In the genomic region with DNA sequence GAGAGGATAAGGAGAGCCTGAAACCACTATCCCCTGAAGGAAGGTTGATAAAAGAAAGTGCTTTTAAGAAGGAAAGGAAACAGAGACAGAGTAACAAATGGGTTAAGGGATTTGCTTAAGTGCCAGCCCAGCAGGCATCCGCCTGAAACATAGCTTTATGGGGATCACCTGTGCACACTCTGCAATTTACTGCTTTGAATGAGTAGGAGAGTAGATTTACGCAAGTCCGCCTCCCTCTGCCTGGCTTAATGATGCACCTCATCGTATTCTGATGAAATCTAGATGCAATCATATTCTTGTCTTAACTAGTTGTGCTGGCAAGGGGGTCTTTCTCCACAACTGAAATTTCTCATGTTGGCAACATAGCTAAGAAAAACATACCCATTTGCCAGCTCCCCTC, we compare ENCODE assay signal across 27 cellular contexts.
DNase-seq lines count a peak whose midpoint lies in the region; ATAC-seq, FAIRE-seq and TF ChIP-seq lines count a peak whose summit lies in the region.
"Had no signal": no experiment of that assay in that cellular context is flagged by ENCODE, and none has a peak within 500 bp of the region (broad histone marks: within the 10 kb centered on the region; RNA-seq: fewer than 3 reads in every experiment).

No MANE protein-coding gene starts in this region.

- no peak for TF ChIP-seq EP300 in H1 (IDR thresholded peaks at IDR 0.05; ENCODE audit: borderline replicate concordance in 1 of 2, low read depth in 2 of 2, low read length in 2 of 2)

- 0 out of 2 replicates have a peak overlapping the region, but pooled peaks have one; percentile 34 for H2BK20ac ChIP-seq in H1 (ENCODE audit: low read length)

- 73% methylated on average over 4 of the region's 4 CpGs; no CpG with 5 or more reads in 1 of the 2 experiments for WGBS in H1 (ENCODE audit: extremely low coverage in 1 of 2, insufficient coverage in 1 of 2, insufficient read length in 1 of 2, insufficient replicate concordance in 2 of 2, low coverage in 1 of 2, low lambda C conversion rate in 2 of 2, missing lambda C conversion rate in 1 of 2), 2 experiments

- H2BK15ac ChIP-seq in H1 (ENCODE audit: low read length) = no peak overlapping the region; the same call in 1 of the 2 replicates

- no peak overlapping the region for H3K23ac ChIP-seq in H1 (ENCODE audit: insufficient read length)

- H3K4ac ChIP-seq in H1 (replicated peaks; ENCODE audit: insufficient read length, low read depth, low read length) = no peak overlapping the region

- H3K27me3 ChIP-seq in HCT116 (ENCODE audit: insufficient read depth, low read length) = no peaks in the 10 kb centered on the region
- no peaks in the 10 kb centered on the region for H3K27me3 ChIP-seq in H1 (replicated peaks in 1 of 4; ENCODE audit: control insufficient read depth in 3 of 4, extremely low read depth in 1 of 4, insufficient read depth in 3 of 4, low read length in 3 of 4)
- H3K27me3 ChIP-seq: body of pancreas, MG63, tibial artery had no signal

- DNase-seq in HCT116 (ENCODE audit: low read depth, low spot score) (no peak), NCI-H128 (lab: John Stamatoyannopoulos, UW; ENCODE audit: unreplicated experiment) (peak; percentile 16), NCI-H526 treated with DMSO at 0.1 percent for 48 hours (lab: John Stamatoyannopoulos, UW) (peak; percentile 40), H1 (ENCODE audit: low read depth in 1 of 2, low spot score in 2 of 2) (no peak), frontal cortex (ENCODE audit: low spot score in 2 of 2) (no peak)
- DNase-seq: activated CD8-positive, alpha-beta T cell treated with anti-CD3 and anti-CD28 coated beads, Interleukin-2, amount 10 ng/mL, durations not matched to agents 7 days and 5 days; activated effector memory CD4-positive, alpha-beta T cell treated with anti-CD3 and anti-CD28 coated beads, Interleukin-2, amount 50 U/mL, for 16 hours; activated T-cell treated with anti-CD3 and anti-CD28 coated beads for 4 hours; body of pancreas; CD4-positive, CD25-positive, alpha-beta regulatory T cell; cerebellar nuclear complex; kidney glomerular epithelial cell; lower lobe of right lung; MG63; NCI-H2171; PC-9; posterior cingulate gyrus; SHP77; stimulated activated CD4-positive, alpha-beta T cell treated with anti-CD3 and anti-CD28 coated beads, Interleukin-15, amount 100 ng/mL, for 24 hours; stimulated activated naive CD8-positive, alpha-beta T cell treated with anti-CD3 and anti-CD28 coated beads, Interleukin-15, amount 100 ng/mL, for 72 hours; tibial artery had no signal

- ATAC-seq in HCT116 (no peak), HG02678 (IDR thresholded peaks at IDR 0.05; ENCODE audit: unreplicated experiment) (no peak), HG02759 (IDR thresholded peaks at IDR 0.05; ENCODE audit: unreplicated experiment) (no peak)
- ATAC-seq: activated CD8-positive, alpha-beta T cell treated with anti-CD3 and anti-CD28 coated beads, Interleukin-2, amount 10 ng/mL, durations not matched to agents 7 days and 5 days; body of pancreas; lower lobe of right lung; sciatic nerve; stimulated activated naive CD8-positive, alpha-beta T cell treated with anti-CD3 and anti-CD28 coated beads, Interleukin-15, amount 100 ng/mL, for 72 hours had no signal

- H3K36me3 ChIP-seq in HCT116 (ENCODE audit: control insufficient read depth in 1 of 2, insufficient read depth in 2 of 2, low read length in 2 of 2) (no peaks in the 10 kb centered on the region), H1 (ENCODE audit: control insufficient read depth in 2 of 4, insufficient read depth in 4 of 4, low read length in 3 of 4) (no peaks in the 10 kb centered on the region)
- H3K36me3 ChIP-seq: lower lobe of right lung, MG63, tibial artery had no signal

- H3K4me3 ChIP-seq in HCT116 (replicated peaks in 1 of 2; ENCODE audit: low read depth in 1 of 2, low read length in 2 of 2) (no peak overlapping the region), H1 (ENCODE audit: extremely low read depth in 1 of 4, insufficient read depth in 2 of 4, low read depth in 3 of 4, low read length in 4 of 4) (no peak overlapping the region)
- H3K4me3 ChIP-seq: body of pancreas, lower lobe of right lung, MG63, PC-9, tibial artery had no signal

- no peak overlapping the region for H3K4me2 ChIP-seq in HCT116 (ENCODE audit: low read length)
- H3K4me2 ChIP-seq in H1 (ENCODE audit: insufficient read depth in 1 of 2, low read depth in 2 of 2, low read length in 2 of 2) = peak overlapping the region in 1 of 2 experiments; percentile 25; a peak in 2 of 4 replicates
- H3K4me2 ChIP-seq: PC-9 had no signal

- TF ChIP-seq RAD21 in HCT116 (IDR thresholded peaks at IDR 0.05; ENCODE audit: low read depth) (no peak), H1 (IDR thresholded peaks at IDR 0.05 in 1 of 2, conservative IDR thresholded peaks at IDR 0.05 in 1 of 2; ENCODE audit: low read depth in 2 of 2, low read length in 2 of 2) (no peak)

- POLR2A ChIA-PET in HCT116 (lab: Charles Lee) = no interaction called here
- POLR2A ChIA-PET in H1 (lab: Charles Lee; ENCODE audit: partially characterized antibody) = interaction anchor here (0.9 to 2.4 kb wide), 4 partner anchors 17 to 102 kb away, joined by 3 to 7 read pairs (median 5); no protein-coding TSS in a partner anchor

- no peaks in the 10 kb centered on the region for H3K79me1 ChIP-seq in H1 (ENCODE audit: low read depth, low read length)

- TF ChIP-seq CTCF in HCT116 (IDR thresholded peaks at IDR 0.05 in 2 of 3, conservative IDR thresholded peaks at IDR 0.05 in 1 of 3; ENCODE audit: borderline replicate concordance in 1 of 3, insufficient read depth in 1 of 3, low read depth in 2 of 3, low read length in 2 of 3) (no peak), H1 (IDR thresholded peaks at IDR 0.05; ENCODE audit: control extremely low read depth in 1 of 3, insufficient read depth in 1 of 3, low read depth in 1 of 3, low read length in 3 of 3) (no peak)

- peaks cover 0 to 3% of the 10 kb centered on the region in 2 experiments; a peak in 1 of 4 replicates for H3K4me1 ChIP-seq in HCT116 (ENCODE audit: control insufficient read depth in 1 of 2, insufficient read depth in 2 of 2, low read length in 2 of 2)
- peaks cover 6 to 20% (median 13%) of the 10 kb centered on the region in 4 experiments for H3K4me1 ChIP-seq in H1 (replicated peaks in 1 of 4; ENCODE audit: control insufficient read depth in 3 of 4, insufficient read depth in 4 of 4, low read length in 3 of 4)
- H3K4me1 ChIP-seq: body of pancreas, lower lobe of right lung had no signal

- intact Hi-C loops in HCT116 (cut with micrococcal nuclease) = no loop called here

- H3K9me2 ChIP-seq in HCT116 (ENCODE audit: insufficient read depth) = no peaks in the 10 kb centered on the region

- no peak overlapping the region for H3K18ac ChIP-seq in H1 (ENCODE audit: extremely low read depth, low read length)

- no peak overlapping the region for H4K91ac ChIP-seq in H1 (replicated peaks; ENCODE audit: insufficient read length, low read length)

- H3K9ac ChIP-seq in HCT116 (ENCODE audit: low read length) (no peak overlapping the region), H1 (replicated peaks in 1 of 4; ENCODE audit: extremely low read depth in 1 of 4, low read depth in 3 of 4, low read length in 3 of 4) (no peak overlapping the region)

- no peak overlapping the region for H2AK5ac ChIP-seq in H1 (ENCODE audit: low read depth, low read length)

- RAD21 ChIA-PET in HCT116 (lab: Charles Lee; ENCODE audit: low non-redundant PET in 1 of 2, low total read pairs in 2 of 2, uncharacterized antibody in 2 of 2, unreplicated experiment in 2 of 2) = no interaction called here

- TF ChIP-seq POLR2A in HCT116 (IDR thresholded peaks at IDR 0.05; ENCODE audit: borderline replicate concordance, extremely low read depth, insufficient read depth, insufficient read length) (no peak), H1 (IDR thresholded peaks at IDR 0.05; ENCODE audit: control extremely low read depth in 1 of 2, low read depth in 2 of 2, low read length in 2 of 2) (no peak)

- no peaks in the 10 kb centered on the region for H3K79me2 ChIP-seq in HCT116 (ENCODE audit: insufficient read depth, low read length)
- no peaks in the 10 kb centered on the region for H3K79me2 ChIP-seq in H1 (ENCODE audit: control insufficient read depth in 1 of 2, insufficient read depth in 2 of 2, low read length in 2 of 2)

- peak overlapping the region; percentile 71 for H2BK12ac ChIP-seq in H1 (ENCODE audit: low read depth, low read length)

- no peak overlapping the region for H2BK5ac ChIP-seq in H1 (ENCODE audit: low read depth, low read length)

- BruUV-seq in HCT116 (replicated peaks; lab: Mats Ljungman, UMichigan) = no TSS peak

- no peaks in the 10 kb centered on the region for H3K9me3 ChIP-seq in HCT116 (ENCODE audit: control insufficient read depth in 1 of 2, insufficient read depth in 1 of 2, low read depth in 1 of 2, low read length in 2 of 2)
- no peaks in the 10 kb centered on the region for H3K9me3 ChIP-seq in H1 (ENCODE audit: insufficient read depth in 2 of 2, low read depth in 1 of 2, low read length in 1 of 2)
- H3K9me3 ChIP-seq: body of pancreas, lower lobe of right lung, MG63, tibial artery had no signal

- CTCF ChIA-PET in HCT116 (lab: Charles Lee) (no interaction called here), H1 (lab: Charles Lee; ENCODE audit: partially characterized antibody) (interaction anchor here (0.7 kb wide), 1 partner anchor 121 kb away, joined by 3 read pairs; no protein-coding TSS in a partner anchor)

- H4K8ac ChIP-seq in H1 (ENCODE audit: extremely low read depth, insufficient read depth, low read length) = no peak overlapping the region

- H3K56ac ChIP-seq in H1 (replicated peaks; ENCODE audit: insufficient read length, low read depth, low read length) = no peak overlapping the region

- no peak overlapping the region for H2AFZ ChIP-seq in HCT116 (ENCODE audit: low read depth, low read length, poor library complexity, severe bottlenecking)
- peak overlapping the region; percentile 36; the same call in 1 of the 2 replicates for H2AFZ ChIP-seq in H1 (ENCODE audit: low read length)
- H2AFZ ChIP-seq: PC-9 had no signal

- H3K27ac ChIP-seq in HCT116 (ENCODE audit: low read depth, low read length) = no peak overlapping the region
- no peak overlapping the region for H3K27ac ChIP-seq in H1 (ENCODE audit: low read depth, low read length)
- H3K27ac ChIP-seq: body of pancreas, lower lobe of right lung, PC-9, tibial artery had no signal

- H3K23me2 ChIP-seq in H1 (ENCODE audit: low read depth, low read length) = no peaks in the 10 kb centered on the region

- H2BK120ac ChIP-seq in H1 (replicated peaks; ENCODE audit: low read depth, low read length) = no peak overlapping the region

- H3K14ac ChIP-seq in H1 (ENCODE audit: insufficient read length) = no peak overlapping the region

- no peaks in the 10 kb centered on the region for H4K20me1 ChIP-seq in HCT116 (ENCODE audit: insufficient read depth)
- H4K20me1 ChIP-seq in H1 (replicated peaks in 1 of 2; ENCODE audit: control insufficient read depth in 1 of 2, insufficient read depth in 2 of 2, low read length in 2 of 2) = no peaks in the 10 kb centered on the region

- peak; percentile 69 for FAIRE-seq in H1 (lab: Jason Lieb, UNC)
- no peak for FAIRE-seq in frontal cortex (lab: Jason Lieb, UNC)
- FAIRE-seq: endothelial cell of umbilical vein, G401.6, GM19239 had no signal

- H4K5ac ChIP-seq in H1 (ENCODE audit: insufficient read length, low read depth, low read length) = no peak overlapping the region

TF ChIP-seq in HCT116, 20 proteins besides CTCF, POLR2A, EP300 and RAD21 (continues in another document):
- TF ChIP-seq SRF (IDR thresholded peaks at IDR 0.05; ENCODE audit: low read depth) = no peak

Comparison
In these comparisons a context has a peak if more than half of its experiments do, and no peak if none do; other contexts are left out.
1. DNase-seq: peak in NCI-H128 (single experiment) and NCI-H526 treated with DMSO at 0.1 percent for 48 hours (single experiment); none in HCT116 (single experiment), H1 (0 of 2) and frontal cortex (0 of 2).